ENCODE assay signal across 16 cellular contexts in the genomic region with DNA sequence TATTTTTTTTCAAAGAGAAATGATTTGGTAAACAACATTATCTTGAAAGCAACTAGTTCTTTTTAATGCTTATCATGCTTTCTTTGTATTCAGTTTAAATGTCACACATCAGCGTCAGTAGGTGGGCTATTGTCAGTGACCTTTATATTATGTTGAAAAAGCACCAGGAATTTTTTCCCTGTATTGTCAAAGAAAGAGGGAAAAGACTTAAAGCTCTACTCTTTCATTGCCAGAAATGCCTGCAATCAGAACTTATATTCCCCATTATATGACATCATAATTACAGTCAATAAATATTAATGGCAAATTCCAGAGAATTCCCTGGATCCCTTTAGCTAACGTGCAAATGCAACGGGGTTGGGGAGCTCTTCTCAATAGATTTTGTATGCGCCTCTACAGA.
A peak's percentile ranks its signal among the peaks of the same experiment; 100 is the strongest.
DNase-seq lines count a peak whose midpoint lies in the region; ATAC-seq and TF ChIP-seq lines count a peak whose summit lies in the region.
"Had no signal": no experiment of that assay in that cellular context is flagged by ENCODE, and none has a peak within 500 bp of the region (broad histone marks: within the 10 kb centered on the region; RNA-seq: fewer than 3 reads in every experiment).

No MANE protein-coding gene starts in this region.

- H2AFZ ChIP-seq in neural progenitor cell (replicated peaks), result no peak overlapping the region

- peak overlapping the region; percentile 5 for H3K27ac ChIP-seq in HUES48 (ENCODE audit: low read depth, low read length)
- no peak overlapping the region for H3K27ac ChIP-seq in neural progenitor cell

- no peak overlapping the region for H3K4me3 ChIP-seq in HUES48 (ENCODE audit: low read depth, low read length)
- H3K4me3 ChIP-seq in neural progenitor cell, result no peak overlapping the region

- H3K4me3 Mint-ChIP-seq in neural progenitor cell, result no peak overlapping the region
- H3K4me3 Mint-ChIP-seq: CD4-positive, alpha-beta memory T cell had no signal

- H3F3A ChIP-seq in neural progenitor cell (ENCODE audit: low read depth), result peaks cover 35% of the 10 kb centered on the region

- H3K36me3 ChIP-seq in HUES48 (ENCODE audit: control insufficient read depth, insufficient read depth, low read length) (no peaks in the 10 kb centered on the region), neural progenitor cell (no peaks in the 10 kb centered on the region)

- no peak for ATAC-seq in HG02610 (IDR thresholded peaks at IDR 0.05; ENCODE audit: unreplicated experiment)

- TF ChIP-seq CTCF in neural progenitor cell (IDR thresholded peaks at IDR 0.05), result no peak

- H3K9ac ChIP-seq in HUES48 (ENCODE audit: low read depth, low read length) (no peak overlapping the region), neural progenitor cell (no peak overlapping the region)

- peak overlapping the region; percentile 76 for H3K27ac Mint-ChIP-seq in neural progenitor cell
- H3K27ac Mint-ChIP-seq: CD4-positive, alpha-beta memory T cell had no signal

- H3K36me3 Mint-ChIP-seq in neural progenitor cell, result peaks cover 5% of the 10 kb centered on the region

- peaks cover 44% of the 10 kb centered on the region for H3K4me1 Mint-ChIP-seq in neural progenitor cell
- H3K4me1 Mint-ChIP-seq: CD4-positive, alpha-beta memory T cell had no signal

- H3K27me3 ChIP-seq in HUES48 (ENCODE audit: control insufficient read depth, insufficient read depth, low read length), result no peaks in the 10 kb centered on the region
- H3K27me3 ChIP-seq in neural progenitor cell, result no peaks in the 10 kb centered on the region

- H3K9me3 Mint-ChIP-seq in neural progenitor cell, result peaks cover 9% of the 10 kb centered on the region

- peak; percentile 55 for DNase-seq in NCI-H146 (lab: John Stamatoyannopoulos, UW)
- DNase-seq in NCI-H2227 treated with DMSO at 0.1 percent for 48 hours (lab: John Stamatoyannopoulos, UW), result peak; percentile 39
- DNase-seq in neural progenitor cell (ENCODE audit: low spot score), result peak; percentile 37
- no peak for DNase-seq in HuH-7.5 (ENCODE audit: low spot score)
- DNase-seq in middle frontal gyrus (ENCODE audit: extremely low spot score, low spot score), result no peak
- DNase-seq: C1 segment of cervical spinal cord; Calu3; CD4-positive, alpha-beta memory T cell; COR-L47; DMS53; DMS79 treated with DMSO at 0.1 percent for 48 hours; GF-D8; H7; HCEC 1CT had no signal

- H3K4me2 ChIP-seq in neural progenitor cell, result peak overlapping the region; percentile 10

- H3K27me3 Mint-ChIP-seq in neural progenitor cell (ENCODE audit: insufficient read depth, low read depth), result peaks cover 4% of the 10 kb centered on the region
- H3K27me3 Mint-ChIP-seq: CD4-positive, alpha-beta memory T cell had no signal

- H3K9me3 ChIP-seq in HUES48 (ENCODE audit: control insufficient read depth, insufficient read depth, low read length) (no peaks in the 10 kb centered on the region), neural progenitor cell (ENCODE audit: low read depth) (no peaks in the 10 kb centered on the region)

- H3K4me1 ChIP-seq in HUES48 (ENCODE audit: control insufficient read depth, insufficient read depth, low read length) (peaks cover 24% of the 10 kb centered on the region), neural progenitor cell (peaks cover 42% of the 10 kb centered on the region)

- no peaks in the 10 kb centered on the region for H4K20me1 ChIP-seq in neural progenitor cell (ENCODE audit: low read depth)

- no peaks in the 10 kb centered on the region for H3K79me2 ChIP-seq in neural progenitor cell (ENCODE audit: low read depth)

Comparison
In these comparisons a context has a peak if more than half of its experiments do, and no peak if none do; other contexts are left out.
1. DNase-seq: peak in NCI-H146 (single experiment), NCI-H2227 treated with DMSO at 0.1 percent for 48 hours (single experiment) and neural progenitor cell (single experiment); none in HuH-7.5 (single experiment) and middle frontal gyrus (single experiment).